ENCODE assay signal across 8 cellular contexts in genomic region chr3:44584646-44585501, GRCh38. TPM values are rescaled to one million over a fixed set of nuclear protein-coding genes. Genes with fewer than 3 reads are reported as not detected.
A peak's percentile ranks its signal among the peaks of the same experiment; 100 is the strongest.
DNase-seq lines count a peak whose midpoint lies in the region; ATAC-seq and TF ChIP-seq lines count a peak whose summit lies in the region.

ZNF660 (plus strand) TSS chr3:44584964; CDS start chr3:44594194, 9,230 bp downstream.

- no peaks in the 10 kb centered on the region for H4K20me1 ChIP-seq in mammary epithelial cell (ENCODE audit: insufficient read depth, low read length)

- H3K27ac Mint-ChIP-seq in activated T-helper 17 cell treated with anti-CD3 and anti-CD28 coated beads, Interleukin-2, amount 50 U/mL, for 72 hours = no peak within 1 kb of the TSS

- no peaks in the 10 kb centered on the region for H3K79me2 ChIP-seq in mammary epithelial cell (ENCODE audit: insufficient read depth, low read length)

- 8% methylated on average over 12 of the region's 41 CpGs for WGBS in mammary epithelial cell (ENCODE audit: low coverage, missing lambda C conversion rate)

- dilution Hi-C loops in mammary epithelial cell (cut with HindIII; ENCODE audit: low sequenced_read_pairs) = no loop called here

- H3K9ac ChIP-seq in mammary epithelial cell (ENCODE audit: insufficient read depth, low read length) (no peak within 1 kb of the TSS), iPS-18a (ENCODE audit: low read length) (peak within 1 kb of the TSS; percentile 96)

- DNase-seq in G401 (ENCODE audit: low spot score) (peak; percentile 94), NCI-H446 treated with DMSO at 0.1 percent for 48 hours (lab: John Stamatoyannopoulos, UW) (peak; percentile 75), mammary epithelial cell (peak; percentile 2), putamen (ENCODE audit: low spot score) (peak; percentile 55), SKM-1 treated with dmso at 0.1 percent for 144 hours (lab: John Stamatoyannopoulos, UW; ENCODE audit: unreplicated experiment) (no peak)

- H3K36me3 ChIP-seq in mammary epithelial cell (ENCODE audit: insufficient read depth, low read length) (no peaks in the 10 kb centered on the region), iPS-18a (ENCODE audit: control insufficient read depth, low read depth, low read length) (peaks cover 27% of the 10 kb centered on the region)

- peak within 1 kb of the TSS; percentile 40 for H2AFZ ChIP-seq in mammary epithelial cell (ENCODE audit: low read depth, low read length)

- H3K4me1 ChIP-seq in mammary epithelial cell (ENCODE audit: insufficient read depth, low read length) = peaks cover 7% of the 10 kb centered on the region
- peaks cover 10% of the 10 kb centered on the region for H3K4me1 ChIP-seq in iPS-18a (ENCODE audit: control insufficient read depth, low read depth, low read length)

- TF ChIP-seq CTCF in mammary epithelial cell (conservative IDR thresholded peaks at IDR 0.05 in 1 of 2, IDR thresholded peaks at IDR 0.05 in 1 of 2; ENCODE audit: extremely low read depth in 1 of 2, insufficient read depth in 1 of 2, low read depth in 1 of 2, low read length in 2 of 2) = no peak

- CTCF ChIA-PET in mammary epithelial cell (lab: Charles Lee; ENCODE audit: low non-redundant PET) = no interaction called here

- peak; percentile 84 for ATAC-seq in HG02642 (IDR thresholded peaks at IDR 0.05; ENCODE audit: poor library complexity, unreplicated experiment)
- ATAC-seq in activated T-helper 17 cell treated with anti-CD3 and anti-CD28 coated beads, Interleukin-2, amount 50 U/mL, for 72 hours (replicated peaks) = no peak

- H3K27ac ChIP-seq in mammary epithelial cell (ENCODE audit: insufficient read depth, low read depth, low read length) = no peak within 1 kb of the TSS
- H3K27ac ChIP-seq in iPS-18a (ENCODE audit: low read length) = peak within 1 kb of the TSS; percentile 83

- no peaks in the 10 kb centered on the region for H3K36me3 Mint-ChIP-seq in activated T-helper 17 cell treated with anti-CD3 and anti-CD28 coated beads, Interleukin-2, amount 50 U/mL, for 72 hours (ENCODE audit: low read depth)

- H3K27me3 ChIP-seq in mammary epithelial cell (ENCODE audit: insufficient read depth, low read length) (no peaks in the 10 kb centered on the region), iPS-18a (ENCODE audit: control insufficient read depth, insufficient read depth, low read length) (no peaks in the 10 kb centered on the region)

- in situ Hi-C loops in G401 (cut with HindIII; ENCODE audit: low sequenced_read_pairs) (no loop called here), mammary epithelial cell (cut with MboI; ENCODE audit: low sequenced_read_pairs in 2 of 2) (no loop called here)

- H3K4me1 Mint-ChIP-seq in activated T-helper 17 cell treated with anti-CD3 and anti-CD28 coated beads, Interleukin-2, amount 50 U/mL, for 72 hours = no peaks in the 10 kb centered on the region

- H3K4me3 Mint-ChIP-seq in activated T-helper 17 cell treated with anti-CD3 and anti-CD28 coated beads, Interleukin-2, amount 50 U/mL, for 72 hours = no peak within 1 kb of the TSS

- peaks cover 15% of the 10 kb centered on the region for H3K9me3 Mint-ChIP-seq in activated T-helper 17 cell treated with anti-CD3 and anti-CD28 coated beads, Interleukin-2, amount 50 U/mL, for 72 hours

- H3K9me3 ChIP-seq in mammary epithelial cell (replicated peaks; ENCODE audit: insufficient read depth, low read length) (peaks cover 13% of the 10 kb centered on the region), iPS-18a (ENCODE audit: control insufficient read depth, low read depth, low read length) (no peaks in the 10 kb centered on the region)

- BruUV-seq in mammary epithelial cell (replicated peaks; lab: Mats Ljungman, UMichigan) = no TSS peak

- peak within 1 kb of the TSS; percentile 44 for H3K4me2 ChIP-seq in mammary epithelial cell (ENCODE audit: insufficient read depth, low read depth, low read length)

- intact Hi-C loops in mammary epithelial cell (cut with micrococcal nuclease) = no loop called here

- H3K27me3 Mint-ChIP-seq in activated T-helper 17 cell treated with anti-CD3 and anti-CD28 coated beads, Interleukin-2, amount 50 U/mL, for 72 hours = peaks cover 47% of the 10 kb centered on the region

- H3K4me3 ChIP-seq in mammary epithelial cell (replicated peaks in 1 of 3; ENCODE audit: insufficient read depth in 1 of 3, low read depth in 2 of 3, low read length in 3 of 3) (no peak within 1 kb of the TSS), iPS-18a (ENCODE audit: low read length) (peak within 1 kb of the TSS; percentile 98)

RNA-seq across cellular contexts. Expression of gene ZNF660, which starts in this region (rescaled TPM):
- total RNA-seq in G401 (2014; rRNA removed; shearing (Covaris generic)) = 1.1 and 6.3 TPM in 2 replicates
- total RNA-seq in mammary epithelial cell = under 1 TPM; 0.24 to 0.67 TPM
- polyA plus RNA-seq in mammary epithelial cell = 0.01 TPM
- polyA minus RNA-seq in mammary epithelial cell = not detected
- under 1 TPM in 1 of 2 donors, not detected in 1; 0.08 TPM for total RNA-seq in activated T-helper 17 cell treated with anti-CD3 and anti-CD28 coated beads, Interleukin-2, amount 50 U/mL, for 72 hours

Comparison
In these comparisons a context has a peak if more than half of its experiments do, and no peak if none do; other contexts are left out.
1. Peak in DNase-seq and H3K4me2 ChIP-seq in mammary epithelial cell; RNA of the gene not detected or under 1 TPM.